Comparison of ENCODE assay signal across 10 cellular contexts in the genomic region with DNA sequence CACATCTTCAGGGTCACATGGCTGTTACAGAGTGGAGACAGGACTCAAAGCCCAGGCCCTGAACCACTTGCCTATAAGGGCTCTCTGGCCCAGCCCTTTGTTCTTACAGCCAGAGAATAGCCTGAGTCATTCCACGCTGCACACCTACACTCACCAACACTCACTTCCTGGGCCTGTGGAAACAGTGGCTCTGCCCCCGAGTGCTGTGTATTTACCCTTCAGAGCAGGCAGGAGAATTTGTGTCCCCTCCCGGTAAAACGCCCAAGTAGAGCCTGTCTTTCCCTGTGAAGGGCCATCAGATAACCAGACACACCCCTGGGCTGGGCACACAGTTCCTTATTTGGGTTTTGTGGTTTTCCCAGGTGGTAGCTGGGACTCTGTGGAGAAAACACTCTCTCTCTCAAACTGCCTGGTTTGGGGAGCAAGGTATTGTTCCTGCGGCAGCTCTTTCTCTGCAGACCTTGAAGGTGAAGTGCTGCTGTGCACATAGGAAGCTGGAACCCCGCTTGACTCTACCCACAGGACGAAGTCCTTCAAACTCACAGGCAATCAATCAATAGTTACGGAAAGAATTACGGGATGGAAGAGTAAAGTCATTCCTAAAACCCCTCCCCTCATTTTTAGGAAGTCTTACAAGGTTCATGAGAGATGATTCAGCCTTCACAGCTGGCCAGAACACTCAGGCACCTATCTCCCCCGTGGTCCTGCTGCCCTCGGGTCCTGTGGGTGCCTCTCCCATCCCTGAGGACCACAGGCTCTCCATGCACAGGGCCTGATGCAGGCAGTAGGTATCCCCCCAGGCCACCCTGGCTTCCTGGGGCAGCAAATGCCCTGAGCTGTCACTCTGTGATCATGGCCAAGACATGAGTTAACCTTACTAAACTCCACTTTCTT. TPM values are rescaled to one million over a fixed set of nuclear protein-coding genes. Genes with fewer than 3 reads are reported as not detected.
DNase-seq lines count a peak whose midpoint lies in the region; ATAC-seq and TF ChIP-seq lines count a peak whose summit lies in the region.
"Had no signal": no experiment of that assay in that cellular context is flagged by ENCODE, and none has a peak within 500 bp of the region (broad histone marks: within the 10 kb centered on the region; RNA-seq: fewer than 3 reads in every experiment).

No MANE protein-coding gene starts in this region.

- TF ChIP-seq CTCF in kidney epithelial cell (IDR thresholded peaks at IDR 0.05; ENCODE audit: insufficient read depth, low read length, poor library complexity, severe bottlenecking), result no peak

- peak; percentile 39 for DNase-seq in SIG-M5 treated with dmso at 0.1 percent for 504 hours (lab: John Stamatoyannopoulos, UW; ENCODE audit: unreplicated experiment)
- no peak for DNase-seq in SIG-M5 (lab: John Stamatoyannopoulos, UW)
- peak; percentile 72 for DNase-seq in activated CD8-positive, alpha-beta memory T cell treated with anti-CD3 and anti-CD28 coated beads, Interleukin-2, amount 10 ng/mL, durations not matched to agents 7 days and 5 days
- DNase-seq in kidney epithelial cell (ENCODE audit: low read depth), result peak; percentile 55
- DNase-seq in stimulated activated naive CD4-positive, alpha-beta T cell treated with Interleukin-2 at 50 U/mL for 16 hours (lab: John Stamatoyannopoulos, UW), result peak; percentile 58
- no peak for DNase-seq in foreskin melanocyte
- DNase-seq in substantia nigra (lab: John Stamatoyannopoulos, UW), result no peak
- DNase-seq: right cardiac atrium had no signal

- no peak overlapping the region for H3K4me3 Mint-ChIP-seq in activated CD8-positive, alpha-beta memory T cell treated with anti-CD3 and anti-CD28 coated beads, Interleukin-2, amount 10 ng/mL, durations not matched to agents 7 days and 5 days

- no peaks in the 10 kb centered on the region for H3K9me3 Mint-ChIP-seq in activated CD8-positive, alpha-beta memory T cell treated with anti-CD3 and anti-CD28 coated beads, Interleukin-2, amount 10 ng/mL, durations not matched to agents 7 days and 5 days (ENCODE audit: low read depth)

- H3K36me3 Mint-ChIP-seq in activated CD8-positive, alpha-beta memory T cell treated with anti-CD3 and anti-CD28 coated beads, Interleukin-2, amount 10 ng/mL, durations not matched to agents 7 days and 5 days, result no peaks in the 10 kb centered on the region

- no peak overlapping the region for H3K27ac Mint-ChIP-seq in activated CD8-positive, alpha-beta memory T cell treated with anti-CD3 and anti-CD28 coated beads, Interleukin-2, amount 10 ng/mL, durations not matched to agents 7 days and 5 days

- no peak overlapping the region for H3K27ac ChIP-seq in substantia nigra (ENCODE audit: low read depth, low read length, poor library complexity, severe bottlenecking)

- H3K27me3 Mint-ChIP-seq in activated CD8-positive, alpha-beta memory T cell treated with anti-CD3 and anti-CD28 coated beads, Interleukin-2, amount 10 ng/mL, durations not matched to agents 7 days and 5 days, result peaks cover 27% of the 10 kb centered on the region

- CTCF ChIA-PET in activated CD8-positive, alpha-beta memory T cell treated with anti-CD3 and anti-CD28 coated beads, Interleukin-2, amount 10 ng/mL, durations not matched to agents 7 days and 5 days (lab: Charles Lee), result interaction anchor here (0.6 to 0.9 kb wide), 2 partner anchors 14 to 84 kb away, joined by 3 read pairs; no protein-coding TSS in a partner anchor

- H3K36me3 ChIP-seq in kidney epithelial cell (ENCODE audit: control insufficient read depth, insufficient read depth, low read length), result no peaks in the 10 kb centered on the region

- H3K4me1 Mint-ChIP-seq in activated CD8-positive, alpha-beta memory T cell treated with anti-CD3 and anti-CD28 coated beads, Interleukin-2, amount 10 ng/mL, durations not matched to agents 7 days and 5 days, result peaks cover 29% of the 10 kb centered on the region

- no peak overlapping the region for H3K4me3 ChIP-seq in kidney epithelial cell (ENCODE audit: low read depth, low read length)

- peak; percentile 93 for ATAC-seq in activated CD8-positive, alpha-beta memory T cell treated with anti-CD3 and anti-CD28 coated beads, Interleukin-2, amount 10 ng/mL, durations not matched to agents 7 days and 5 days
- ATAC-seq in GM19452 (IDR thresholded peaks at IDR 0.05; ENCODE audit: unreplicated experiment), result no peak

- no peaks in the 10 kb centered on the region for H3K27me3 ChIP-seq in kidney epithelial cell (ENCODE audit: control insufficient read depth, insufficient read depth, low read length)

RNA-seq across cellular contexts. Expression of gene FIGNL2, which starts 20.3 kb away (rescaled TPM):
- under 1 TPM; 0.40 to 0.73 TPM for total RNA-seq in activated CD8-positive, alpha-beta memory T cell treated with anti-CD3 and anti-CD28 coated beads, Interleukin-2, amount 10 ng/mL, durations not matched to agents 7 days and 5 days
- 2.1 and 2.6 TPM in 2 replicates for total RNA-seq in kidney epithelial cell

RNA-seq across cellular contexts. Expression of gene ANKRD33, which starts 59.7 kb away (rescaled TPM):
- total RNA-seq in activated CD8-positive, alpha-beta memory T cell treated with anti-CD3 and anti-CD28 coated beads, Interleukin-2, amount 10 ng/mL, durations not matched to agents 7 days and 5 days, result not detected
- not detected in 2 replicates for total RNA-seq in kidney epithelial cell
- total RNA-seq: right cardiac atrium; T-helper 1 cell treated with Interleukin-12 subunit alpha and Interleukin-12 subunit beta and Interleukin-4 antibody, amounts not matched to agents 30 ng/mL and 1 ng/mL, for 36 hours had no signal

Comparison
In these comparisons a context has a peak if more than half of its experiments do, and no peak if none do; other contexts are left out.
1. DNase-seq: peak in SIG-M5 treated with dmso at 0.1 percent for 504 hours (single experiment), activated CD8-positive, alpha-beta memory T cell treated with anti-CD3 and anti-CD28 coated beads, Interleukin-2, amount 10 ng/mL, durations not matched to agents 7 days and 5 days (single experiment), kidney epithelial cell (single experiment) and stimulated activated naive CD4-positive, alpha-beta T cell treated with Interleukin-2 at 50 U/mL for 16 hours (single experiment); none in SIG-M5 (single experiment), foreskin melanocyte (single experiment) and substantia nigra (0 of 49).